ENCODE assay signal across 26 cellular contexts in genomic region chr12:12185424-12185823, GRCh38.
"Had no signal": no experiment of that assay in that cellular context is flagged by ENCODE, and none has a peak within 500 bp of the region (broad histone marks: within the 10 kb centered on the region; RNA-seq: fewer than 3 reads in every experiment).

No MANE protein-coding gene starts in this region.

- H3K27me3 ChIP-seq: dorsolateral prefrontal cortex, esophagus muscularis mucosa, foreskin keratinocyte, right atrium auricular region, spleen, tibial artery had no signal

- FAIRE-seq: colon, TTC549 had no signal

- H3K27me3 Mint-ChIP-seq: activated naive CD4-positive, alpha-beta T cell treated with anti-CD3 and anti-CD28 coated beads, Interleukin-2, amount 50 U/mL, for 24 hours had no signal

- H3K9me3 Mint-ChIP-seq: activated naive CD4-positive, alpha-beta T cell treated with anti-CD3 and anti-CD28 coated beads, Interleukin-2, amount 50 U/mL, for 24 hours; effector memory CD8-positive, alpha-beta T cell; immature natural killer cell; mesothelial cell of epicardium; naive thymus-derived CD8-positive, alpha-beta T cell; T-cell; T-helper 2 cell treated with Interferon-gamma antibody and Interleukin-4, amounts not matched to agents 5 μg/mL and 100 μg/mL, for 36 hours had no signal

- H3K36me3 Mint-ChIP-seq: immature natural killer cell had no signal

- H3K4me1 Mint-ChIP-seq: activated naive CD4-positive, alpha-beta T cell treated with anti-CD3 and anti-CD28 coated beads, Interleukin-2, amount 50 U/mL, for 24 hours; immature natural killer cell; T-cell had no signal

- H3K27ac Mint-ChIP-seq: activated naive CD4-positive, alpha-beta T cell treated with anti-CD3 and anti-CD28 coated beads, Interleukin-2, amount 50 U/mL, for 24 hours; effector memory CD8-positive, alpha-beta T cell; immature natural killer cell; mesothelial cell of epicardium; naive thymus-derived CD8-positive, alpha-beta T cell; T-cell; T-helper 2 cell treated with Interferon-gamma antibody and Interleukin-4, amounts not matched to agents 5 μg/mL and 100 μg/mL, for 36 hours had no signal

- DNase-seq: activated CD4-positive, alpha-beta T cell treated with anti-CD3 and anti-CD28 coated beads for 1 hour; activated gamma-delta T cell treated with Interleukin-2 at 50 U/mL for 16 hours; activated T-cell treated with anti-CD3 and anti-CD28 coated beads, Interleukin-2, amount 50 U/mL, for 1 hour; aorta; central memory CD4-positive, alpha-beta T cell; dorsolateral prefrontal cortex; effector memory CD8-positive, alpha-beta T cell; foreskin keratinocyte; immature natural killer cell; left ventricle myocardium superior; mammary epithelial cell; naive thymus-derived CD8-positive, alpha-beta T cell; spleen; stimulated activated CD4-positive, alpha-beta T cell treated with anti-CD3 and anti-CD28 coated beads, Interleukin-4, amount 100 ng/mL, for 1 hour; stimulated activated naive CD4-positive, alpha-beta T cell; T-cell; tibial artery; WERI-Rb-1 had no signal

- H3K4me3 Mint-ChIP-seq: activated naive CD4-positive, alpha-beta T cell treated with anti-CD3 and anti-CD28 coated beads, Interleukin-2, amount 50 U/mL, for 24 hours; effector memory CD8-positive, alpha-beta T cell; immature natural killer cell; mesothelial cell of epicardium; naive thymus-derived CD8-positive, alpha-beta T cell; T-cell; T-helper 2 cell treated with Interferon-gamma antibody and Interleukin-4, amounts not matched to agents 5 μg/mL and 100 μg/mL, for 36 hours had no signal

- H3K36me3 ChIP-seq: esophagus muscularis mucosa, prostate gland, right atrium auricular region, spleen, tibial artery had no signal

- ATAC-seq: effector memory CD8-positive, alpha-beta T cell; foreskin keratinocyte; left ventricle myocardium superior; naive thymus-derived CD8-positive, alpha-beta T cell; T-cell had no signal

- H3K4me3 ChIP-seq: dorsolateral prefrontal cortex, esophagus muscularis mucosa, prostate gland, right atrium auricular region, spleen, tibial artery had no signal

- H3K4me1 ChIP-seq: prostate gland, spleen had no signal

- H3K9me3 ChIP-seq: esophagus muscularis mucosa, prostate gland, right atrium auricular region, spleen, tibial artery had no signal

- H3K27ac ChIP-seq: esophagus muscularis mucosa, foreskin keratinocyte, prostate gland, right atrium auricular region, spleen, tibial artery, WERI-Rb-1 had no signal
